1 cellular context compared by ENCODE assay signal in genomic region chr19:7556696-7557315, GRCh38.
TF ChIP-seq lines count a peak whose summit lies in the region.

No MANE protein-coding gene starts in this region.

TF ChIP-seq in HepG2, 621 proteins besides CTCF, POLR2A, EP300 and RAD21:
- TF ChIP-seq SP1 (IDR thresholded peaks at IDR 0.05) (no peak), SP1 (CRISPR knock-in tag; IDR thresholded peaks at IDR 0.05) (no peak), HNRNPK (IDR thresholded peaks at IDR 0.05; ENCODE audit: low read depth, low read length, poor library complexity, severe bottlenecking) (peak; percentile 9), AGO2 (optimal IDR thresholded peaks at IDR 0.05; ENCODE audit: low read depth, low read length) (peak; percentile 31)
